Comparison of ENCODE assay signal across 2 cellular contexts in genomic region chr15:79430901-79431635, GRCh38.
TF ChIP-seq lines count a peak whose summit lies in the region.

No MANE protein-coding gene starts in this region.

TF ChIP-seq in IMR-90, 13 proteins besides CTCF, POLR2A, EP300 and RAD21:
- TF ChIP-seq CHD1 (IDR thresholded peaks at IDR 0.05; ENCODE audit: low read depth, low read length) (no peak), USF2 (IDR thresholded peaks at IDR 0.05; ENCODE audit: low read depth, low read length) (peak; percentile 55)

TF ChIP-seq in H1, 55 proteins besides CTCF, POLR2A, EP300 and RAD21:
- TF ChIP-seq CHD1 (IDR thresholded peaks at IDR 0.05; ENCODE audit: low read depth, low read length) (no peak), ATF3 (IDR thresholded peaks at IDR 0.05; ENCODE audit: insufficient read depth, low read depth, low read length) (0 out of 2 replicates have a peak, but pooled peaks have one; percentile 1), SP4 (IDR thresholded peaks at IDR 0.05; ENCODE audit: low read length) (no peak), RBBP5 (IDR thresholded peaks at IDR 0.05; ENCODE audit: borderline replicate concordance, low read depth, low read length) (no peak), CBX8 (IDR thresholded peaks at IDR 0.05; ENCODE audit: borderline replicate concordance, low read depth, low read length) (no peak), SUZ12 (IDR thresholded peaks at IDR 0.05; ENCODE audit: low read length) (no peak), CEBPB (IDR thresholded peaks at IDR 0.05; ENCODE audit: low read depth, low read length) (no peak), TEAD4 (IDR thresholded peaks at IDR 0.05; ENCODE audit: low read depth, low read length) (no peak), ASH2L (IDR thresholded peaks at IDR 0.05; ENCODE audit: low read length) (no peak), HDAC6 (IDR thresholded peaks at IDR 0.05; ENCODE audit: low read depth, low read length) (no peak), USF2 (IDR thresholded peaks at IDR 0.05; ENCODE audit: low read length) (peak; percentile 45; the same call in 1 of the 2 replicates), POLR2AphosphoS5 (IDR thresholded peaks at IDR 0.05; ENCODE audit: low read depth, low read length) (no peak), CREB1 (IDR thresholded peaks at IDR 0.05) (no peak), POU5F1 (IDR thresholded peaks at IDR 0.05; ENCODE audit: low read depth, low read length) (no peak), SP1 (IDR thresholded peaks at IDR 0.05; ENCODE audit: low read depth, low read length) (no peak), MAFK (IDR thresholded peaks at IDR 0.05; ENCODE audit: low read depth, low read length) (no peak)
